In the genomic region with DNA sequence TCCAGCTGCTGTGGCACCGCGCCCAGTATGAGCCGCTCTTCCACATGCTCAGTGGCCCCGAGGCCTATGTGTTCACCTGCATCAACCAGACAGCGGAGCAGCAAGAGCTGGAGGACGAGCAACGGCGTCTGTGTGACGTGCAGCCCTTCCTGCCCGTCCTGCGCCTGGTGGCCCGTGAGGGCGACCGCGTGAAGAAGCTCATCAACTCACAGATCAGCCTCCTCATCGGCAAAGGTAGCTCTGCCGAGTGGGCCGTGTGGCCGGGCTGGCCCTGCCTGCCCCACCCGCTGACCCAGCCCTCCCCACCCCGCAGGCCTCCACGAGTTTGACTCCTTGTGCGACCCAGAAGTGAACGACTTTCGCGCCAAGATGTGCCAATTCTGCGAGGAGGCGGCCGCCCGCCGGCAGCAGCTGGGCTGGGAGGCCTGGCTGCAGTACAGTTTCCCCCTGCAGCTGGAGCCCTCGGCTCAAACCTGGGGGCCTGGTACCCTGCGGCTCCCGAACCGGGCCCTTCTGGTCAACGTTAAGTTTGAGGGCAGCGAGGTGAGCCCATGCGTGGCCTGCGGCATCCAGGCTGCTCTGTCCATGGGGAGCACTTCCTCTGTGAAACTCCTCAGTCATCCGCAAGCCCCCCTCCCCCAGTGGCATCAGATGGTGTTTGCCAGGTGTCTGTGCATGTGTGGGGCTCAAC, we compare ENCODE assay signal across 11 cellular contexts.
DNase-seq lines count a peak whose midpoint lies in the region; ATAC-seq and TF ChIP-seq lines count a peak whose summit lies in the region.
"Had no signal": no experiment of that assay in that cellular context is flagged by ENCODE, and none has a peak within 500 bp of the region (broad histone marks: within the 10 kb centered on the region; RNA-seq: fewer than 3 reads in every experiment).

No MANE protein-coding gene starts in this region.

- intact Hi-C loops in sigmoid colon (cut with DNase I): no loop called here

- H3K27me3 ChIP-seq in effector memory CD4-positive, alpha-beta T cell (replicated peaks; ENCODE audit: control insufficient read depth, insufficient read depth, low read length, poor library complexity, severe bottlenecking): no peaks in the 10 kb centered on the region
- H3K27me3 ChIP-seq in sigmoid colon: no peaks in the 10 kb centered on the region
- H3K27me3 ChIP-seq in Karpas-422 (ENCODE audit: low read length): no peaks in the 10 kb centered on the region
- H3K27me3 ChIP-seq: esophagus squamous epithelium, SJSA1 had no signal

- no peaks in the 10 kb centered on the region for H3K79me2 ChIP-seq in Karpas-422 (ENCODE audit: low read length)

- peaks cover 50% of the 10 kb centered on the region for H3K36me3 ChIP-seq in effector memory CD4-positive, alpha-beta T cell (ENCODE audit: control insufficient read depth, insufficient read depth, low read length)
- H3K36me3 ChIP-seq in sigmoid colon: peaks cover 0 to 49% (median 12%) of the 10 kb centered on the region in 4 donors
- H3K36me3 ChIP-seq in Karpas-422 (ENCODE audit: insufficient read depth, low read length): peaks cover 8% of the 10 kb centered on the region; the same call in 1 of the 2 replicates

- peak overlapping the region; percentile 81 for H3K27ac ChIP-seq in effector memory CD4-positive, alpha-beta T cell (ENCODE audit: insufficient read depth, low read length, poor library complexity, severe bottlenecking)
- H3K27ac ChIP-seq in sigmoid colon: no peak overlapping the region
- H3K27ac ChIP-seq in Karpas-422 (ENCODE audit: low read length): no peak overlapping the region
- H3K27ac ChIP-seq: SJSA1 had no signal

- peak; percentile 47 for DNase-seq in activated T-cell treated with anti-CD3 and anti-CD28 coated beads for 1 hour (ENCODE audit: low read depth)
- no peak for DNase-seq in activated T-cell treated with anti-CD3 and anti-CD28 coated beads for 4 hours
- DNase-seq in activated T-cell treated with anti-CD3 and anti-CD28 coated beads, Interleukin-2, amount 50 U/mL, for 1 hour: peak; percentile 69
- peak in 2 of 3 donors; percentile 29 to 53 for DNase-seq in effector memory CD4-positive, alpha-beta T cell
- DNase-seq in stimulated activated naive CD8-positive, alpha-beta T cell treated with anti-CD3 and anti-CD28 coated beads, Interleukin-15, amount 100 ng/mL, for 72 hours: peak; percentile 69 to 74
- no peak for DNase-seq in sigmoid colon
- no peak for DNase-seq in GM10266 (ENCODE audit: extremely low spot score)
- no peak for DNase-seq in Karpas-422
- DNase-seq: esophagus squamous epithelium, NCI-H510A had no signal

- TF ChIP-seq CTCF in sigmoid colon (IDR thresholded peaks at IDR 0.05): no peak
- no peak for TF ChIP-seq CTCF in GM10266 (IDR thresholded peaks at IDR 0.05; ENCODE audit: control insufficient read depth, insufficient read depth, low read depth, missing control alignments)

- peak overlapping the region; percentile 68 for H3K4me3 ChIP-seq in effector memory CD4-positive, alpha-beta T cell (ENCODE audit: insufficient read depth, low read depth, low read length, poor library complexity, severe bottlenecking)
- H3K4me3 ChIP-seq in sigmoid colon (no peak overlapping the region), Karpas-422 (ENCODE audit: low read length) (no peak overlapping the region)
- H3K4me3 ChIP-seq: SJSA1 had no signal

- H3K9me2 ChIP-seq in Karpas-422 (replicated peaks; ENCODE audit: insufficient read depth, low read length): no peaks in the 10 kb centered on the region

- H3K9me3 Mint-ChIP-seq in stimulated activated naive CD8-positive, alpha-beta T cell treated with anti-CD3 and anti-CD28 coated beads, Interleukin-15, amount 100 ng/mL, for 72 hours: no peaks in the 10 kb centered on the region

- H3K27me3 Mint-ChIP-seq in stimulated activated naive CD8-positive, alpha-beta T cell treated with anti-CD3 and anti-CD28 coated beads, Interleukin-15, amount 100 ng/mL, for 72 hours: no peaks in the 10 kb centered on the region

- 85% methylated on average over 40 of the region's 40 CpGs for WGBS in sigmoid colon, 2 donors

- H3K9me3 ChIP-seq in effector memory CD4-positive, alpha-beta T cell (ENCODE audit: control insufficient read depth, low read length): no peaks in the 10 kb centered on the region
- H3K9me3 ChIP-seq in sigmoid colon (no peaks in the 10 kb centered on the region), Karpas-422 (ENCODE audit: low read length) (no peaks in the 10 kb centered on the region)
- H3K9me3 ChIP-seq: esophagus squamous epithelium, SJSA1 had no signal

- no peak overlapping the region for H3K4me2 ChIP-seq in Karpas-422 (ENCODE audit: low read depth, low read length, poor library complexity, severe bottlenecking)

- no peak overlapping the region for H3K9ac ChIP-seq in Karpas-422 (ENCODE audit: low read length)

- peak overlapping the region; percentile 84 to 96 for H3K27ac Mint-ChIP-seq in stimulated activated naive CD8-positive, alpha-beta T cell treated with anti-CD3 and anti-CD28 coated beads, Interleukin-15, amount 100 ng/mL, for 72 hours

- ATAC-seq in stimulated activated naive CD8-positive, alpha-beta T cell treated with anti-CD3 and anti-CD28 coated beads, Interleukin-15, amount 100 ng/mL, for 72 hours: peak; percentile 39

- no peak for TF ChIP-seq EP300 in sigmoid colon (IDR thresholded peaks at IDR 0.05)

- peaks cover 74% of the 10 kb centered on the region for H3K4me1 ChIP-seq in effector memory CD4-positive, alpha-beta T cell (ENCODE audit: control insufficient read depth, insufficient read depth, low read length, poor library complexity, severe bottlenecking)
- H3K4me1 ChIP-seq in sigmoid colon (peaks cover 0 to 19% (median 11%) of the 10 kb centered on the region in 4 donors), Karpas-422 (ENCODE audit: low read length) (peaks cover 11% of the 10 kb centered on the region)

- H3K4me3 Mint-ChIP-seq in stimulated activated naive CD8-positive, alpha-beta T cell treated with anti-CD3 and anti-CD28 coated beads, Interleukin-15, amount 100 ng/mL, for 72 hours: peak overlapping the region; percentile 76 to 84

- no peaks in the 10 kb centered on the region for H4K20me1 ChIP-seq in Karpas-422 (ENCODE audit: insufficient read depth, low read depth, low read length)

- H2AFZ ChIP-seq in Karpas-422 (ENCODE audit: low read length): no peak overlapping the region

- peaks cover 95% of the 10 kb centered on the region for H3K4me1 Mint-ChIP-seq in stimulated activated naive CD8-positive, alpha-beta T cell treated with anti-CD3 and anti-CD28 coated beads, Interleukin-15, amount 100 ng/mL, for 72 hours

- TF ChIP-seq POLR2A in sigmoid colon (IDR thresholded peaks at IDR 0.05): no peak

Comparison
In these comparisons a context has a peak if more than half of its experiments do, and no peak if none do; other contexts are left out.
1. DNase-seq: peak in activated T-cell treated with anti-CD3 and anti-CD28 coated beads for 1 hour (single experiment), activated T-cell treated with anti-CD3 and anti-CD28 coated beads, Interleukin-2, amount 50 U/mL, for 1 hour (single experiment), effector memory CD4-positive, alpha-beta T cell (2 of 3) and stimulated activated naive CD8-positive, alpha-beta T cell treated with anti-CD3 and anti-CD28 coated beads, Interleukin-15, amount 100 ng/mL, for 72 hours (2 of 2); none in activated T-cell treated with anti-CD3 and anti-CD28 coated beads for 4 hours (single experiment), sigmoid colon (single experiment), GM10266 (single experiment) and Karpas-422 (single experiment).